In genomic region chr6:112466378-112467151, GRCh38 we compare ENCODE assay signal across 10 cellular contexts.
A peak's percentile ranks its signal among the peaks of the same experiment; 100 is the strongest.
DNase-seq lines count a peak whose midpoint lies in the region; ATAC-seq and TF ChIP-seq lines count a peak whose summit lies in the region.
"Had no signal": no experiment of that assay in that cellular context is flagged by ENCODE, and none has a peak within 500 bp of the region (broad histone marks: within the 10 kb centered on the region; RNA-seq: fewer than 3 reads in every experiment).

No MANE protein-coding gene starts in this region.

- no peak overlapping the region for H3K23ac ChIP-seq in H9 (ENCODE audit: insufficient read length, low read depth, low read length)

- H3T11ph ChIP-seq in H9 (ENCODE audit: low read length) = no peak overlapping the region

- H3K23me2 ChIP-seq in H9 (ENCODE audit: insufficient read length, low read depth, low read length, poor library complexity, severe bottlenecking) = no peaks in the 10 kb centered on the region

- H3K9me3 Mint-ChIP-seq in H9 = no peaks in the 10 kb centered on the region
- H3K9me3 Mint-ChIP-seq: stimulated activated effector memory CD8-positive, alpha-beta T cell treated with anti-CD3 and anti-CD28 coated beads, Interleukin-12 subunit alpha, Interleukin-12 subunit beta, amount 100 ng/mL, for 72 hours had no signal

- H4K5ac ChIP-seq in H9 (ENCODE audit: insufficient read length, low read depth, low read length) = no peak overlapping the region

- H2BK20ac ChIP-seq in H9 (ENCODE audit: low read depth, low read length, poor library complexity, severe bottlenecking) = no peak overlapping the region

- no peak overlapping the region for H2BK15ac ChIP-seq in H9 (ENCODE audit: low read depth, low read length)

- no peak overlapping the region for H4K91ac ChIP-seq in H9 (ENCODE audit: insufficient read length, low read depth, low read length)

- H4K8ac ChIP-seq in H9 (replicated peaks; ENCODE audit: insufficient read length, low read depth, low read length) = no peak overlapping the region

- no peaks in the 10 kb centered on the region for H3K36me3 Mint-ChIP-seq in H9 (ENCODE audit: insufficient read depth in 1 of 3, low read depth in 3 of 3)
- H3K36me3 Mint-ChIP-seq: stimulated activated effector memory CD8-positive, alpha-beta T cell treated with anti-CD3 and anti-CD28 coated beads, Interleukin-12 subunit alpha, Interleukin-12 subunit beta, amount 100 ng/mL, for 72 hours had no signal

- no peaks in the 10 kb centered on the region for H3K27me3 ChIP-seq in H9 (ENCODE audit: insufficient read depth, low read length)

- ATAC-seq in GM18502 (IDR thresholded peaks at IDR 0.05; ENCODE audit: poor library complexity, unreplicated experiment) (peak; percentile 88), HG02588 (IDR thresholded peaks at IDR 0.05; ENCODE audit: unreplicated experiment) (peak; percentile 76)
- ATAC-seq: stimulated activated effector memory CD8-positive, alpha-beta T cell treated with anti-CD3 and anti-CD28 coated beads, Interleukin-12 subunit alpha, Interleukin-12 subunit beta, amount 100 ng/mL, for 72 hours had no signal

- TF ChIP-seq CTCF in fibroblast of mammary gland (conservative IDR thresholded peaks at IDR 0.05; ENCODE audit: control insufficient read depth, insufficient read depth, low read depth, low read length) = no peak
- no peak for TF ChIP-seq CTCF in H9 (conservative IDR thresholded peaks at IDR 0.05)

- H3K4me3 ChIP-seq in fibroblast of mammary gland (ENCODE audit: control insufficient read depth, low read depth, low read length) = no peak overlapping the region

- no CpG with 5 or more reads among the region's 1 CpG for WGBS in H9 (ENCODE audit: extremely low coverage, insufficient read length, low lambda C conversion rate)

- H2BK120ac ChIP-seq in H9 (ENCODE audit: low read depth, low read length, poor library complexity, severe bottlenecking) = no peak overlapping the region

- no peaks in the 10 kb centered on the region for H3K79me1 ChIP-seq in H9 (ENCODE audit: insufficient read depth, low read depth, low read length, poor library complexity, severe bottlenecking)

- H3K9ac ChIP-seq in H9 (ENCODE audit: extremely low read depth, insufficient read length, low read length) = no peak overlapping the region

- intact Hi-C loops in posterior cingulate gyrus (cut with DNase I) = no loop called here

- H2AK5ac ChIP-seq in H9 (ENCODE audit: insufficient read length, low read length) = no peak overlapping the region

- H3K56ac ChIP-seq in H9 (ENCODE audit: insufficient read length, low read depth, low read length) = no peak overlapping the region

- H3K4me1 ChIP-seq in H9 (ENCODE audit: insufficient read depth, low read length) = no peaks in the 10 kb centered on the region

- H3K4me3 Mint-ChIP-seq in H9 = no peak overlapping the region
- H3K4me3 Mint-ChIP-seq: stimulated activated effector memory CD8-positive, alpha-beta T cell treated with anti-CD3 and anti-CD28 coated beads, Interleukin-12 subunit alpha, Interleukin-12 subunit beta, amount 100 ng/mL, for 72 hours had no signal

- H3K27me3 Mint-ChIP-seq in H9 (ENCODE audit: low read depth) = no peaks in the 10 kb centered on the region

- H2BK5ac ChIP-seq in H9 (ENCODE audit: insufficient read length, low read length) = no peak overlapping the region

- H2AFZ ChIP-seq in H9 (ENCODE audit: low read length) = no peak overlapping the region

- H3K79me2 ChIP-seq in H9 (ENCODE audit: insufficient read depth, low read length) = no peaks in the 10 kb centered on the region

- no peak overlapping the region for H3K27ac ChIP-seq in H9 (ENCODE audit: insufficient read length, low read depth, low read length)

- no peaks in the 10 kb centered on the region for H4K20me1 ChIP-seq in H9 (ENCODE audit: control insufficient read depth, insufficient read depth, insufficient read length)

- H3K4me2 ChIP-seq in H9 (ENCODE audit: insufficient read depth, insufficient read length, low read length) = no peak overlapping the region

- H3K9me3 ChIP-seq in H9 (ENCODE audit: control insufficient read depth, low read depth, low read length) = no peaks in the 10 kb centered on the region

- 0 out of 4 replicates have a peak, but pooled peaks cover 0 to 2% of the 10 kb centered on the region in 2 experiments for H3K4me1 Mint-ChIP-seq in H9
- H3K4me1 Mint-ChIP-seq: stimulated activated effector memory CD8-positive, alpha-beta T cell treated with anti-CD3 and anti-CD28 coated beads, Interleukin-12 subunit alpha, Interleukin-12 subunit beta, amount 100 ng/mL, for 72 hours had no signal

- no peak overlapping the region for H3K27ac Mint-ChIP-seq in H9
- H3K27ac Mint-ChIP-seq: stimulated activated effector memory CD8-positive, alpha-beta T cell treated with anti-CD3 and anti-CD28 coated beads, Interleukin-12 subunit alpha, Interleukin-12 subunit beta, amount 100 ng/mL, for 72 hours had no signal

- DNase-seq in M059J (ENCODE audit: low read depth) (peak; percentile 87), fibroblast of mammary gland (ENCODE audit: low read depth) (peak; percentile 18), SK-N-DZ (ENCODE audit: low spot score) (no peak), NCI-H1105 (lab: John Stamatoyannopoulos, UW) (no peak), H9 (no peak), posterior cingulate gyrus (no peak)
- DNase-seq: activated CD4-positive, CD25-positive, alpha-beta regulatory T cell treated with anti-CD3 and anti-CD28 coated beads, Interleukin-2, amount 50 U/mL, for 72 hours had no signal

- no peak overlapping the region for H3K18ac ChIP-seq in H9 (ENCODE audit: insufficient read length, low read depth, low read length)

- no peak overlapping the region for H2BK12ac ChIP-seq in H9 (ENCODE audit: insufficient read length, low read depth, low read length)

- H3K4ac ChIP-seq in H9 (ENCODE audit: low read depth, low read length) = no peak overlapping the region

- H3K14ac ChIP-seq in H9 (ENCODE audit: insufficient read depth, low read length) = no peak overlapping the region

Comparison
In these comparisons a context has a peak if more than half of its experiments do, and no peak if none do; other contexts are left out.
1. DNase-seq: peak in M059J (single experiment) and fibroblast of mammary gland (single experiment); none in SK-N-DZ (single experiment), NCI-H1105 (single experiment), H9 (single experiment) and posterior cingulate gyrus (0 of 10).